Comparison of ENCODE assay signal across 18 cellular contexts in genomic region chr2:127050803-127051115, GRCh38. TPM values are rescaled to one million over a fixed set of nuclear protein-coding genes. Genes with fewer than 3 reads are reported as not detected.
DNase-seq lines count a peak whose midpoint lies in the region; ATAC-seq, FAIRE-seq and TF ChIP-seq lines count a peak whose summit lies in the region.
"Had no signal": no experiment of that assay in that cellular context is flagged by ENCODE, and none has a peak within 500 bp of the region (broad histone marks: within the 10 kb centered on the region; RNA-seq: fewer than 3 reads in every experiment).

No MANE protein-coding gene starts in this region.

- TF ChIP-seq POLR2A in GM12892 (IDR thresholded peaks at IDR 0.05; ENCODE audit: low read depth, low read length), result no peak
- no peak for TF ChIP-seq POLR2A in H1 (IDR thresholded peaks at IDR 0.05; ENCODE audit: control extremely low read depth in 1 of 2, low read depth in 2 of 2, low read length in 2 of 2)

- WGBS in H1 (ENCODE audit: extremely low coverage in 1 of 2, insufficient coverage in 1 of 2, insufficient read length in 1 of 2, insufficient replicate concordance in 2 of 2, low coverage in 1 of 2, low lambda C conversion rate in 2 of 2, missing lambda C conversion rate in 1 of 2), 2 experiments, result 81% methylated on average over 9 of the region's 14 CpGs; no CpG with 5 or more reads in 1 of the 2 experiments

- no peak overlapping the region for H2BK12ac ChIP-seq in H1 (ENCODE audit: low read depth, low read length)

- no peak for TF ChIP-seq RAD21 in H1 (IDR thresholded peaks at IDR 0.05 in 1 of 2, conservative IDR thresholded peaks at IDR 0.05 in 1 of 2; ENCODE audit: low read depth in 2 of 2, low read length in 2 of 2)

- no peak overlapping the region for H2AK5ac ChIP-seq in H1 (ENCODE audit: low read depth, low read length)

- 0 out of 2 replicates have a peak overlapping the region, but pooled peaks have one; percentile 66 for H2BK5ac ChIP-seq in H1 (ENCODE audit: low read depth, low read length)

- no peaks in the 10 kb centered on the region for H3K27me3 Mint-ChIP-seq in activated CD4-positive, alpha-beta T cell treated with anti-CD3 and anti-CD28 coated beads for 36 hours
- H3K27me3 Mint-ChIP-seq: activated naive CD4-positive, alpha-beta T cell treated with anti-CD3 and anti-CD28 coated beads, Interleukin-2, amount 50 U/mL, for 24 hours; central memory CD8-positive, alpha-beta T cell; naive B cell; stimulated activated naive CD8-positive, alpha-beta T cell treated with anti-CD3 and anti-CD28 coated beads, Interleukin-15, Interleukin-2, amounts not matched to agents 100 ng/mL and 50 ng/mL, for 24 hours had no signal

- peaks cover 2% of the 10 kb centered on the region for H3K36me3 Mint-ChIP-seq in activated CD4-positive, alpha-beta T cell treated with anti-CD3 and anti-CD28 coated beads for 36 hours (ENCODE audit: low read depth)
- H3K36me3 Mint-ChIP-seq: naive B cell had no signal

- no peak overlapping the region for H3K56ac ChIP-seq in H1 (replicated peaks; ENCODE audit: insufficient read length, low read depth, low read length)

- H3K27ac ChIP-seq in H1 (ENCODE audit: low read depth, low read length), result no peak overlapping the region
- peak overlapping the region; percentile 23 for H3K27ac ChIP-seq in skeletal muscle tissue (ENCODE audit: low read depth, low read length)
- H3K27ac ChIP-seq: 22Rv1, epithelial cell of prostate, GM23248, tibial artery had no signal

- no peak overlapping the region for H2BK20ac ChIP-seq in H1 (ENCODE audit: low read length)

- no peak overlapping the region for H4K5ac ChIP-seq in H1 (ENCODE audit: insufficient read length, low read depth, low read length)

- H4K8ac ChIP-seq in H1 (ENCODE audit: extremely low read depth, insufficient read depth, low read length), result no peak overlapping the region

- H3K9ac ChIP-seq in H1 (replicated peaks in 1 of 4; ENCODE audit: extremely low read depth in 1 of 4, low read depth in 3 of 4, low read length in 3 of 4), result no peak overlapping the region
- H3K9ac ChIP-seq in skeletal muscle tissue (ENCODE audit: low read depth in 1 of 3, low read length in 3 of 3), result peak overlapping the region in 1 of 3 donors; percentile 65
- H3K9ac ChIP-seq: GM23248 had no signal

- TF ChIP-seq CTCF in H1 (IDR thresholded peaks at IDR 0.05; ENCODE audit: control extremely low read depth in 1 of 3, insufficient read depth in 1 of 3, low read depth in 1 of 3, low read length in 3 of 3), result no peak

- no peaks in the 10 kb centered on the region for H3K9me3 Mint-ChIP-seq in activated CD4-positive, alpha-beta T cell treated with anti-CD3 and anti-CD28 coated beads for 36 hours (ENCODE audit: low read depth)
- H3K9me3 Mint-ChIP-seq: activated naive CD4-positive, alpha-beta T cell treated with anti-CD3 and anti-CD28 coated beads, Interleukin-2, amount 50 U/mL, for 24 hours; central memory CD8-positive, alpha-beta T cell; HFFc6; stimulated activated naive CD8-positive, alpha-beta T cell treated with anti-CD3 and anti-CD28 coated beads, Interleukin-15, Interleukin-2, amounts not matched to agents 100 ng/mL and 50 ng/mL, for 24 hours had no signal

- H3K36me3 ChIP-seq in H1 (ENCODE audit: control insufficient read depth in 2 of 4, insufficient read depth in 4 of 4, low read length in 3 of 4) (no peaks in the 10 kb centered on the region), skeletal muscle tissue (ENCODE audit: control insufficient read depth in 3 of 3, insufficient read depth in 3 of 3, low read length in 3 of 3) (peaks cover 22 to 29% (median 28%) of the 10 kb centered on the region in 3 donors)

- H3K4ac ChIP-seq in H1 (replicated peaks; ENCODE audit: insufficient read length, low read depth, low read length), result no peak overlapping the region

- H3K4me1 ChIP-seq in H1 (replicated peaks in 1 of 4; ENCODE audit: control insufficient read depth in 3 of 4, insufficient read depth in 4 of 4, low read length in 3 of 4) (peaks cover 0 to 6% (median 0%) of the 10 kb centered on the region in 4 experiments; a peak in 2 of 7 replicates), skeletal muscle tissue (ENCODE audit: control insufficient read depth in 3 of 3, insufficient read depth in 3 of 3, low read length in 3 of 3) (peaks cover 61 to 93% (median 85%) of the 10 kb centered on the region in 3 donors)

- H2AFZ ChIP-seq in H1 (ENCODE audit: low read length), result no peak overlapping the region
- H2AFZ ChIP-seq: GM23248 had no signal

- FAIRE-seq in GM12892 (lab: Jason Lieb, UNC) (no peak), H1 (lab: Jason Lieb, UNC) (no peak)

- no peaks in the 10 kb centered on the region for H3K23me2 ChIP-seq in H1 (ENCODE audit: low read depth, low read length)

- H3K27me3 ChIP-seq in H1 (replicated peaks in 1 of 4; ENCODE audit: control insufficient read depth in 3 of 4, extremely low read depth in 1 of 4, insufficient read depth in 3 of 4, low read length in 3 of 4), result no peaks in the 10 kb centered on the region
- no peaks in the 10 kb centered on the region for H3K27me3 ChIP-seq in skeletal muscle tissue (ENCODE audit: control insufficient read depth in 3 of 3, insufficient read depth in 3 of 3, low read length in 3 of 3)

- H4K91ac ChIP-seq in H1 (replicated peaks; ENCODE audit: insufficient read length, low read length), result no peak overlapping the region

- intact Hi-C loops in activated CD4-positive, alpha-beta T cell treated with anti-CD3 and anti-CD28 coated beads for 36 hours (cut with DNase I, micrococcal nuclease), result loop anchor here in 1 of 2 experiments (1.0 to 5.0 kb wide), 2 partner anchors 78 to 163 kb away; no protein-coding TSS in a partner anchor

- no peaks in the 10 kb centered on the region for H3K79me2 ChIP-seq in H1 (ENCODE audit: control insufficient read depth in 1 of 2, insufficient read depth in 2 of 2, low read length in 2 of 2)

- no peak overlapping the region for H3K4me2 ChIP-seq in H1 (ENCODE audit: insufficient read depth in 1 of 2, low read depth in 2 of 2, low read length in 2 of 2)

- H3K23ac ChIP-seq in H1 (ENCODE audit: insufficient read length), result no peak overlapping the region

- H2BK15ac ChIP-seq in H1 (ENCODE audit: low read length), result no peak overlapping the region

- H3K9me3 ChIP-seq in H1 (ENCODE audit: insufficient read depth in 2 of 2, low read depth in 1 of 2, low read length in 1 of 2), result no peaks in the 10 kb centered on the region; a peak in 1 of 4 replicates
- no peaks in the 10 kb centered on the region for H3K9me3 ChIP-seq in skeletal muscle tissue (ENCODE audit: control insufficient read depth in 3 of 3, low read length in 3 of 3)
- H3K9me3 ChIP-seq: tibial artery had no signal

- H3K27ac Mint-ChIP-seq in activated CD4-positive, alpha-beta T cell treated with anti-CD3 and anti-CD28 coated beads for 36 hours, result no peak overlapping the region
- H3K27ac Mint-ChIP-seq: HFFc6 had no signal

- H3K79me1 ChIP-seq in H1 (ENCODE audit: low read depth, low read length), result no peaks in the 10 kb centered on the region

- peak; percentile 5 for DNase-seq in activated CD4-positive, alpha-beta T cell treated with anti-CD3 and anti-CD28 coated beads for 36 hours
- no peak for DNase-seq in activated CD4-positive, alpha-beta T cell treated with anti-CD3 and anti-CD28 coated beads, Interleukin-2, amount 50 U/mL, for 1 hour
- peak; percentile 26 for DNase-seq in GM12892 (ENCODE audit: insufficient read length)
- DNase-seq in H1 (ENCODE audit: low read depth in 1 of 2, low spot score in 2 of 2), result no peak
- DNase-seq in medulla oblongata (ENCODE audit: extremely low spot score), result no peak
- no peak for DNase-seq in amniotic stem cell (lab: John Stamatoyannopoulos, UW)
- DNase-seq: HFFc6, NCI-H226 had no signal

- no peak overlapping the region for H3K4me3 ChIP-seq in H1 (ENCODE audit: extremely low read depth in 1 of 4, insufficient read depth in 2 of 4, low read depth in 3 of 4, low read length in 4 of 4)
- H3K4me3 ChIP-seq in skeletal muscle tissue (ENCODE audit: low read length in 3 of 3), result no peak overlapping the region
- H3K4me3 ChIP-seq: GM23248, tibial artery had no signal

- H3K4me3 Mint-ChIP-seq in activated CD4-positive, alpha-beta T cell treated with anti-CD3 and anti-CD28 coated beads for 36 hours, result no peak overlapping the region
- H3K4me3 Mint-ChIP-seq: activated naive CD4-positive, alpha-beta T cell treated with anti-CD3 and anti-CD28 coated beads, Interleukin-2, amount 50 U/mL, for 24 hours; central memory CD8-positive, alpha-beta T cell; HFFc6; naive B cell; stimulated activated naive CD8-positive, alpha-beta T cell treated with anti-CD3 and anti-CD28 coated beads, Interleukin-15, Interleukin-2, amounts not matched to agents 100 ng/mL and 50 ng/mL, for 24 hours had no signal

- CTCF ChIA-PET in activated CD4-positive, alpha-beta T cell treated with anti-CD3 and anti-CD28 coated beads for 36 hours (lab: Charles Lee), result interaction anchor here (0.6 to 1.4 kb wide), 6 partner anchors 8 to 118 kb away, joined by 3 to 4 read pairs (median 3); no protein-coding TSS in a partner anchor
- CTCF ChIA-PET in H1 (lab: Charles Lee; ENCODE audit: partially characterized antibody), result interaction anchor here (1.0 to 5.2 kb wide), 25 partner anchors 9 to 256 kb away, joined by 3 to 35 read pairs (median 5); no protein-coding TSS in a partner anchor

- H2BK120ac ChIP-seq in H1 (replicated peaks; ENCODE audit: low read depth, low read length), result no peak overlapping the region

- H3K18ac ChIP-seq in H1 (ENCODE audit: extremely low read depth, low read length), result no peak overlapping the region

- H3K14ac ChIP-seq in H1 (ENCODE audit: insufficient read length), result no peak overlapping the region

- POLR2A ChIA-PET in activated CD4-positive, alpha-beta T cell treated with anti-CD3 and anti-CD28 coated beads for 36 hours (lab: Charles Lee), result no interaction called here
- POLR2A ChIA-PET in H1 (lab: Charles Lee; ENCODE audit: partially characterized antibody), result no interaction called here

- peaks cover 2% of the 10 kb centered on the region for H3K4me1 Mint-ChIP-seq in activated CD4-positive, alpha-beta T cell treated with anti-CD3 and anti-CD28 coated beads for 36 hours

- no peak for TF ChIP-seq EP300 in H1 (IDR thresholded peaks at IDR 0.05; ENCODE audit: borderline replicate concordance in 1 of 2, low read depth in 2 of 2, low read length in 2 of 2)

- peaks cover 0 to 4% of the 10 kb centered on the region in 2 experiments for H4K20me1 ChIP-seq in H1 (replicated peaks in 1 of 2; ENCODE audit: control insufficient read depth in 1 of 2, insufficient read depth in 2 of 2, low read length in 2 of 2)

- no peak for ATAC-seq in activated CD4-positive, alpha-beta T cell treated with anti-CD3 and anti-CD28 coated beads for 36 hours
- ATAC-seq in HG03045 (IDR thresholded peaks at IDR 0.05; ENCODE audit: unreplicated experiment), result no peak

RNA-seq across cellular contexts. Expression of gene BIN1, which starts 56.2 kb away (rescaled TPM):
- total RNA-seq in activated CD4-positive, alpha-beta T cell treated with anti-CD3 and anti-CD28 coated beads for 36 hours, result 10 to 100 TPM; 65.2 to 71.0 TPM
- polyA plus RNA-seq in GM12892 (2012; ENCODE audit: missing spikeins), result 7.0 TPM
- total RNA-seq in H1 (2021; fragmentation: NEBNext Ultra II Directional; extraction: Animal tissue kit (Norgen Biotek cat#: 25700)), result 35.6 and 41.9 TPM in 2 replicates
- polyA plus RNA-seq in H1 (2011; rRNA removed), result 23.6 and 35.1 TPM in 2 replicates
- 39.0 TPM for polyA plus RNA-seq in H1 (2011; cell fraction: cytosol; rRNA removed)
- 102 TPM for polyA plus RNA-seq in H1 (2011; cell fraction: nucleus; rRNA removed)
- polyA plus RNA-seq in H1 (2012, experiment 1 of 2), result 35.4 to 47.3 TPM (median 43.6 TPM) in 4 replicates
- polyA plus RNA-seq in H1 (2012, experiment 2 of 2), result 30.3 TPM
- 32.3 TPM for polyA plus RNA-seq in H1 (2013, experiment 1 of 2)
- 31.5 TPM for polyA plus RNA-seq in H1 (2013, experiment 2 of 2)
- 14.7 and 16.2 TPM in 2 replicates for polyA minus RNA-seq in H1 (2011; rRNA and poly(A)+ RNA removed)
- polyA minus RNA-seq in H1 (2011; cell fraction: cytosol; rRNA and poly(A)+ RNA removed), result 14.2 TPM
- 19.4 TPM for polyA minus RNA-seq in H1 (2011; cell fraction: nucleus; rRNA and poly(A)+ RNA removed)
- total RNA-seq in skeletal muscle tissue, result 597 TPM

Comparison
In these comparisons a context has a peak if more than half of its experiments do, and no peak if none do; other contexts are left out.
1. DNase-seq: peak in activated CD4-positive, alpha-beta T cell treated with anti-CD3 and anti-CD28 coated beads for 36 hours (single experiment) and GM12892 (single experiment); none in activated CD4-positive, alpha-beta T cell treated with anti-CD3 and anti-CD28 coated beads, Interleukin-2, amount 50 U/mL, for 1 hour (single experiment), H1 (0 of 2), medulla oblongata (single experiment) and amniotic stem cell (single experiment).